1 cellular context compared by ENCODE assay signal in genomic region chr20:20362774-20363435, GRCh38.
TF ChIP-seq lines count a peak whose summit lies in the region.

No MANE protein-coding gene starts in this region.

TF ChIP-seq in GM23338, 12 proteins besides CTCF, POLR2A, EP300 and RAD21 (continued from another document):
- TF ChIP-seq ZNF462 (CRISPR knock-in tag; IDR thresholded peaks at IDR 0.05) (no peak), JUNB (IDR thresholded peaks at IDR 0.05; ENCODE audit: unreplicated experiment) (no peak), EZH2 (IDR thresholded peaks at IDR 0.05; ENCODE audit: low read depth, unreplicated experiment) (no peak), NANOG (IDR thresholded peaks at IDR 0.05; ENCODE audit: borderline replicate concordance) (no peak), ZNF331 (CRISPR knock-in tag; IDR thresholded peaks at IDR 0.05; ENCODE audit: low read depth) (no peak), STAT1 (IDR thresholded peaks at IDR 0.05; ENCODE audit: unreplicated experiment) (no peak)
